ENCODE assay signal across 11 cellular contexts in genomic region chr4:95362906-95363578, GRCh38.
DNase-seq lines count a peak whose midpoint lies in the region; ATAC-seq and TF ChIP-seq lines count a peak whose summit lies in the region.
"Had no signal": no experiment of that assay in that cellular context is flagged by ENCODE, and none has a peak within 500 bp of the region (broad histone marks: within the 10 kb centered on the region; RNA-seq: fewer than 3 reads in every experiment).

No MANE protein-coding gene starts in this region.

- H3K4me3 ChIP-seq in coronary artery, result peak overlapping the region; percentile 31
- no peak overlapping the region for H3K4me3 ChIP-seq in upper lobe of right lung

- peak; percentile 44 for DNase-seq in NAMALWA (ENCODE audit: low spot score)
- DNase-seq in coronary artery (ENCODE audit: low spot score), result no peak
- DNase-seq in omental fat pad (ENCODE audit: low spot score), result no peak
- no peak for DNase-seq in upper lobe of right lung
- no peak for DNase-seq in cortex of kidney (lab: John Stamatoyannopoulos, UW)
- DNase-seq: activated CD4-positive, alpha-beta memory T cell treated with anti-CD3 and anti-CD28 coated beads for 36 hours; KG1; stimulated activated CD4-positive, alpha-beta T cell treated with anti-CD3 and anti-CD28 coated beads, Interleukin-12 subunit alpha, Interleukin-12 subunit beta, amount 100 ng/mL, for 4 hours had no signal

- no peaks in the 10 kb centered on the region for H3K36me3 ChIP-seq in upper lobe of right lung

- intact Hi-C loops in upper lobe of right lung (cut with DNase I), result no loop called here

- no peaks in the 10 kb centered on the region for H3K9me3 ChIP-seq in upper lobe of right lung

- ATAC-seq in omental fat pad (ENCODE audit: low FRiP score), result peak; percentile 53
- ATAC-seq in upper lobe of right lung, result no peak
- no peak for ATAC-seq in HG03457 (IDR thresholded peaks at IDR 0.05; ENCODE audit: unreplicated experiment)
- ATAC-seq in GM18870 (IDR thresholded peaks at IDR 0.05; ENCODE audit: unreplicated experiment), result no peak

- no peaks in the 10 kb centered on the region for H3K27me3 ChIP-seq in upper lobe of right lung

- TF ChIP-seq CTCF in GM12873 (IDR thresholded peaks at IDR 0.05; ENCODE audit: insufficient read depth, low read depth, low read length, missing control alignments) (peak; percentile 26), coronary artery (IDR thresholded peaks at IDR 0.05) (no peak), omental fat pad (IDR thresholded peaks at IDR 0.05) (no peak), upper lobe of right lung (IDR thresholded peaks at IDR 0.05) (no peak)

- H3K27ac ChIP-seq in coronary artery (no peak overlapping the region), upper lobe of right lung (no peak overlapping the region)

- peaks cover 20% of the 10 kb centered on the region for H3K4me1 ChIP-seq in upper lobe of right lung
